In genomic region chr17:76925333-76925935, GRCh38 we compare ENCODE assay signal across 1 cellular context.
TF ChIP-seq lines count a peak whose summit lies in the region.

No MANE protein-coding gene starts in this region.

TF ChIP-seq in HepG2, 621 proteins besides CTCF, POLR2A, EP300 and RAD21 (continued from another document):
- TF ChIP-seq AFF4 (CRISPR knock-in tag; IDR thresholded peaks at IDR 0.05): no peak
- no peak for TF ChIP-seq CREB3 (CRISPR knock-in tag; IDR thresholded peaks at IDR 0.05)
- TF ChIP-seq ISL2 (CRISPR knock-in tag; IDR thresholded peaks at IDR 0.05): no peak
- TF ChIP-seq ZNF709 (CRISPR knock-in tag; IDR thresholded peaks at IDR 0.05): no peak
- no peak for TF ChIP-seq SP2 (CRISPR knock-in tag; IDR thresholded peaks at IDR 0.05)
- no peak for TF ChIP-seq ASH2L (IDR thresholded peaks at IDR 0.05; ENCODE audit: insufficient read length, low read depth, low read length)
- TF ChIP-seq ZKSCAN5 (CRISPR knock-in tag; IDR thresholded peaks at IDR 0.05): no peak
- TF ChIP-seq MAFK (conservative IDR thresholded peaks at IDR 0.05 in 1 of 2, IDR thresholded peaks at IDR 0.05 in 1 of 2; ENCODE audit: low read length in 2 of 2): peak; percentile 21 to 73; a peak in 2 of 4 replicates
- TF ChIP-seq ZNF891 (CRISPR knock-in tag; IDR thresholded peaks at IDR 0.05): no peak
- TF ChIP-seq ZGPAT (CRISPR knock-in tag; IDR thresholded peaks at IDR 0.05): no peak
- TF ChIP-seq ARNTL (CRISPR knock-in tag; IDR thresholded peaks at IDR 0.05): no peak
- no peak for TF ChIP-seq PAWR (CRISPR knock-in tag; IDR thresholded peaks at IDR 0.05; ENCODE audit: borderline replicate concordance)
- TF ChIP-seq HNRNPK (IDR thresholded peaks at IDR 0.05; ENCODE audit: low read depth, low read length, poor library complexity, severe bottlenecking): peak; percentile 8
- TF ChIP-seq ARHGAP35 (CRISPR knock-in tag; IDR thresholded peaks at IDR 0.05; ENCODE audit: borderline replicate concordance): no peak
- peak; percentile 41; the same call in 1 of the 2 replicates for TF ChIP-seq MAFF (IDR thresholded peaks at IDR 0.05; ENCODE audit: low read depth, low read length)
- no peak for TF ChIP-seq CERS6 (CRISPR knock-in tag; IDR thresholded peaks at IDR 0.05)
- TF ChIP-seq ZNF275 (CRISPR knock-in tag; IDR thresholded peaks at IDR 0.05; ENCODE audit: borderline replicate concordance): no peak
